13 cellular contexts compared by ENCODE assay signal in genomic region chr21:29677326-29677725, GRCh38.
"Had no signal": no experiment of that assay in that cellular context is flagged by ENCODE, and none has a peak within 500 bp of the region (broad histone marks: within the 10 kb centered on the region; RNA-seq: fewer than 3 reads in every experiment).

No MANE protein-coding gene starts in this region.

- H3K27ac ChIP-seq: ascending aorta, dorsolateral prefrontal cortex, neutrophil, tibial nerve, vagina had no signal

- DNase-seq: activated CD4-positive, alpha-beta memory T cell treated with anti-CD3 and anti-CD28 coated beads, Interleukin-2, amount 10 ng/mL, durations not matched to agents 7 days and 5 days; activated gamma-delta T cell; activated naive CD8-positive, alpha-beta T cell treated with anti-CD3 and anti-CD28 coated beads, Interleukin-2, amount 10 ng/mL, durations not matched to agents 7 days and 5 days; activated T-cell treated with anti-CD3 and anti-CD28 coated beads, Interleukin-2, amount 50 U/mL, for 48 hours; dorsolateral prefrontal cortex; left colon; naive thymus-derived CD8-positive, alpha-beta T cell; posterior cingulate gyrus had no signal

- H3K4me3 ChIP-seq: ascending aorta, dorsolateral prefrontal cortex, tibial nerve, vagina had no signal

- H3K36me3 ChIP-seq: ascending aorta, neutrophil, tibial nerve, vagina had no signal

- H3K4me1 ChIP-seq: ascending aorta, tibial nerve, vagina had no signal

- H3K9me3 ChIP-seq: ascending aorta, neutrophil, tibial nerve, vagina had no signal

- ATAC-seq: left colon; naive thymus-derived CD8-positive, alpha-beta T cell; stimulated activated memory B cell treated with anti-CD40 and anti-IgM and Interleukin-4, amounts not matched to agents 10 μg/mL and 1 μg/mL and 100 μg/mL, for 72 hours had no signal
